18 cellular contexts compared by ENCODE assay signal in the genomic region with DNA sequence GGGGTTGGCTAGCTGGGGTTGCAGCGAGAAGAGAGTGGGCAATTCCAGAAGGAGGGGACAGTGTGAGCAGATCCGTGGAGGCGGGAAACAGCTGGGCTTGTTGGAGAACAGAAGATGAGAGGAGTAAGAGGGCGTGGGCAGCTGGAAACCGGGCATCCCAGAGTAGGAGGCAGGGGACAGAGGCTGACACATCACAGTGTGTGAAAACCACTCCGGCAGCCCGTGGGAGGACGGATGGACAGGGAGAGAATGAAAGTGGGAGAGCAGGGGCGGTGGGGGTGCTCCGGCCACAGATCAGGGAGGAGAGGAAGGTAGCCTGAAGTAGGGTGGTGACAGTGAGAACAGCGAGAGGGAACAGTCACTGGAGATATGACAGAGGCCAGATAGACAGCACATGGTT. TPM values are rescaled to one million over a fixed set of nuclear protein-coding genes. Genes with fewer than 3 reads are reported as not detected.
A peak's percentile ranks its signal among the peaks of the same experiment; 100 is the strongest.
DNase-seq lines count a peak whose midpoint lies in the region; ATAC-seq, FAIRE-seq and TF ChIP-seq lines count a peak whose summit lies in the region.
"Had no signal": no experiment of that assay in that cellular context is flagged by ENCODE, and none has a peak within 500 bp of the region (broad histone marks: within the 10 kb centered on the region; RNA-seq: fewer than 3 reads in every experiment).

No MANE protein-coding gene starts in this region.

- H2BK15ac ChIP-seq in neuronal stem cell (ENCODE audit: low read length), result no peak overlapping the region

- no peak for TF ChIP-seq RAD21 in K562 (CRISPR knock-in tag; conservative IDR thresholded peaks at IDR 0.05 in 1 of 2, IDR thresholded peaks at IDR 0.05 in 1 of 2)

- H3K4ac ChIP-seq in neuronal stem cell (ENCODE audit: low read length), result no peak overlapping the region

- no peak overlapping the region for H2BK5ac ChIP-seq in neuronal stem cell (ENCODE audit: low read length)

- BruUV-seq in mammary epithelial cell (replicated peaks; lab: Mats Ljungman, UMichigan) (no TSS peak), K562 (replicated peaks; lab: Mats Ljungman, UMichigan) (no TSS peak)

- dilution Hi-C loops in mammary epithelial cell (cut with HindIII; ENCODE audit: low sequenced_read_pairs), result no loop called here

- TF ChIP-seq EP300 in K562 (IDR thresholded peaks at IDR 0.05; ENCODE audit: low read length), result no peak

- POLR2A ChIA-PET in K562 (lab: Yijun Ruan, JAX), result no interaction called here

- H4K20me1 ChIP-seq in mammary epithelial cell (ENCODE audit: insufficient read depth, low read length), result no peaks in the 10 kb centered on the region
- H4K20me1 ChIP-seq in K562 (replicated peaks; ENCODE audit: control insufficient read depth, insufficient read depth, low read length), result no peaks in the 10 kb centered on the region

- H4K8ac ChIP-seq in neuronal stem cell (ENCODE audit: low read depth, low read length), result no peak overlapping the region

- intact Hi-C loops in mammary epithelial cell (cut with micrococcal nuclease) (no loop called here), breast epithelium (cut with DNase I; ENCODE audit: low total_unique reads) (no loop called here), K562 (cut with micrococcal nuclease) (no loop called here), testis (cut with DNase I; ENCODE audit: low total_unique reads) (no loop called here)

- CTCF ChIA-PET in mammary epithelial cell (lab: Charles Lee; ENCODE audit: low non-redundant PET) (no interaction called here), K562 (lab: Yijun Ruan, JAX; ENCODE audit: low intra/inter-chr PET ratio) (no interaction called here)

- H2AFZ ChIP-seq in mammary epithelial cell (ENCODE audit: low read depth, low read length) (peak overlapping the region; percentile 61), K562 (ENCODE audit: low read depth, low read length) (peak overlapping the region; percentile 88), neuronal stem cell (ENCODE audit: low read length) (peak overlapping the region; percentile 75)

- H3K79me1 ChIP-seq in neuronal stem cell (ENCODE audit: low read depth, low read length), result no peaks in the 10 kb centered on the region

- H3K79me2 ChIP-seq in mammary epithelial cell (ENCODE audit: insufficient read depth, low read length), result no peaks in the 10 kb centered on the region
- no peaks in the 10 kb centered on the region for H3K79me2 ChIP-seq in K562 (ENCODE audit: control insufficient read depth, insufficient read depth, low read length)

- H3K4me3 ChIP-seq in mammary epithelial cell (replicated peaks in 1 of 3; ENCODE audit: insufficient read depth in 1 of 3, low read depth in 2 of 3, low read length in 3 of 3), result no peak overlapping the region
- H3K4me3 ChIP-seq in breast epithelium, result no peak overlapping the region
- no peak overlapping the region for H3K4me3 ChIP-seq in K562
- no peak overlapping the region for H3K4me3 ChIP-seq in neuronal stem cell (ENCODE audit: low read length in 2 of 2)
- H3K4me3 ChIP-seq in testis, result no peak overlapping the region
- H3K4me3 ChIP-seq: HAP-1 had no signal

- no peak overlapping the region for H3K27ac ChIP-seq in mammary epithelial cell (ENCODE audit: insufficient read depth, low read depth, low read length)
- no peak overlapping the region for H3K27ac ChIP-seq in breast epithelium
- no peak overlapping the region for H3K27ac ChIP-seq in K562 (ENCODE audit: extremely low read depth, low read depth, low read length)
- no peak overlapping the region for H3K27ac ChIP-seq in neuronal stem cell (replicated peaks; ENCODE audit: low read length)
- no peak overlapping the region for H3K27ac ChIP-seq in testis
- H3K27ac ChIP-seq: C4-2B had no signal

- H3K27me3 ChIP-seq in mammary epithelial cell (ENCODE audit: insufficient read depth, low read length), result no peaks in the 10 kb centered on the region
- H3K27me3 ChIP-seq in breast epithelium, result no peaks in the 10 kb centered on the region
- H3K27me3 ChIP-seq in K562 (ENCODE audit: control insufficient read depth in 2 of 2, insufficient read depth in 2 of 2, low read length in 2 of 2), result peaks cover 0 to 10% of the 10 kb centered on the region in 2 experiments; a peak in 3 of 5 replicates
- peaks cover 0 to 29% (median 0%) of the 10 kb centered on the region in 3 experiments for H3K27me3 ChIP-seq in neuronal stem cell (ENCODE audit: control insufficient read depth in 3 of 3, insufficient read depth in 3 of 3, low read depth in 1 of 3, low read length in 3 of 3)
- H3K27me3 ChIP-seq in testis, result no peaks in the 10 kb centered on the region

- no peak overlapping the region for H4K91ac ChIP-seq in neuronal stem cell (ENCODE audit: low read depth, low read length, poor library complexity)

- H2BK120ac ChIP-seq in neuronal stem cell (ENCODE audit: low read depth, low read length), result no peak overlapping the region

- H3K23ac ChIP-seq in neuronal stem cell (ENCODE audit: low read depth, low read length, poor library complexity), result no peak overlapping the region

- 60% methylated on average over 5 of the region's 11 CpGs for WGBS in mammary epithelial cell (ENCODE audit: low coverage, missing lambda C conversion rate)
- 8% methylated on average over 10 of the region's 11 CpGs for WGBS in K562 (ENCODE audit: insufficient coverage, low coverage, missing lambda C conversion rate)
- no CpG with 5 or more reads among the region's 11 CpGs for WGBS in neuronal stem cell (ENCODE audit: extremely low coverage in 2 of 2, insufficient read length in 2 of 2, insufficient replicate concordance in 1 of 2), 2 donors
- WGBS in testis, 2 donors, result 38 to 44% methylated on average over 11 of the region's 11 CpGs

- H3K36me3 ChIP-seq in mammary epithelial cell (ENCODE audit: insufficient read depth, low read length), result no peaks in the 10 kb centered on the region
- H3K36me3 ChIP-seq in breast epithelium, result no peaks in the 10 kb centered on the region
- H3K36me3 ChIP-seq in K562 (ENCODE audit: control insufficient read depth, insufficient read depth, low read length), result no peaks in the 10 kb centered on the region
- no peaks in the 10 kb centered on the region for H3K36me3 ChIP-seq in neuronal stem cell (replicated peaks in 1 of 2; ENCODE audit: control insufficient read depth in 2 of 2, insufficient read depth in 2 of 2, low read length in 2 of 2)
- H3K36me3 ChIP-seq in testis (ENCODE audit: low read depth, missing control alignments), result no peaks in the 10 kb centered on the region
- H3K36me3 ChIP-seq: HAP-1 had no signal

- ATAC-seq in K562, result peak; percentile 48
- ATAC-seq in HG02885 (IDR thresholded peaks at IDR 0.05; ENCODE audit: poor library complexity, unreplicated experiment), result no peak

- H3K4me1 ChIP-seq in mammary epithelial cell (ENCODE audit: insufficient read depth, low read length) (peaks cover 2% of the 10 kb centered on the region), breast epithelium (no peaks in the 10 kb centered on the region), K562 (replicated peaks in 1 of 2; ENCODE audit: control insufficient read depth in 2 of 2, insufficient read depth in 2 of 2, low read length in 2 of 2) (peaks cover 7 to 17% of the 10 kb centered on the region in 2 experiments; a peak in 4 of 5 replicates), neuronal stem cell (ENCODE audit: control insufficient read depth in 2 of 2, insufficient read depth in 1 of 2, low read depth in 1 of 2, low read length in 2 of 2) (peaks cover 0 to 3% of the 10 kb centered on the region in 2 donors), testis (peaks cover 6% of the 10 kb centered on the region)
- H3K4me1 ChIP-seq: HAP-1 had no signal

- peak; percentile 52 for FAIRE-seq in K562 (lab: Jason Lieb, UNC)

- no peaks in the 10 kb centered on the region for H3K9me1 ChIP-seq in K562 (ENCODE audit: control insufficient read depth, insufficient read depth, low read length)

- TF ChIP-seq POLR2A in breast epithelium (IDR thresholded peaks at IDR 0.05) (no peak), K562 (conservative IDR thresholded peaks at IDR 0.05) (no peak), testis (IDR thresholded peaks at IDR 0.05) (no peak)

- DNase-seq in mammary epithelial cell (no peak), breast epithelium (ENCODE audit: low spot score in 2 of 2) (no peak), K562 (ENCODE audit: extremely low read depth in 1 of 4, low spot score in 3 of 4) (peak; percentile 21 to 45 (median 31)), neuronal stem cell (ENCODE audit: low spot score) (no peak), testis (peak; percentile 45), LoVo (ENCODE audit: low spot score) (no peak), dedifferentiated amniotic fluid mesenchymal stem cell (ENCODE audit: extremely low spot score) (no peak)
- DNase-seq: COR-L47, NCI-H1092 treated with DMSO at 0.1 percent for 48 hours, NCI-H1694, NCI-H345, NCI-H526 treated with DMSO at 0.1 percent for 48 hours had no signal

- no peak overlapping the region for H3K14ac ChIP-seq in neuronal stem cell (ENCODE audit: low read length)

- H3K18ac ChIP-seq in neuronal stem cell (ENCODE audit: low read length), result no peak overlapping the region

- in situ Hi-C loops in mammary epithelial cell (cut with MboI; ENCODE audit: low sequenced_read_pairs in 2 of 2) (loop anchor here (5.0 to 25.0 kb wide), 2 partner anchors 109 to 289 kb away; no protein-coding TSS in a partner anchor), K562 (cut with MboI) (loop anchor here (25.0 kb wide), 1 partner anchor 289 kb away; no protein-coding TSS in a partner anchor)

- no peak overlapping the region for H3K4me2 ChIP-seq in mammary epithelial cell (ENCODE audit: insufficient read depth, low read depth, low read length)
- peak overlapping the region; percentile 67 for H3K4me2 ChIP-seq in K562 (ENCODE audit: insufficient read depth, low read length)
- H3K4me2 ChIP-seq in neuronal stem cell (ENCODE audit: insufficient read depth, low read length, poor library complexity, severe bottlenecking), result no peak overlapping the region

- H2BK12ac ChIP-seq in neuronal stem cell (ENCODE audit: low read length), result no peak overlapping the region

- no peak overlapping the region for H2AK5ac ChIP-seq in neuronal stem cell (ENCODE audit: low read depth, low read length)

- H3K9ac ChIP-seq in mammary epithelial cell (ENCODE audit: insufficient read depth, low read length), result no peak overlapping the region
- H3K9ac ChIP-seq in K562 (ENCODE audit: insufficient read depth in 1 of 2, low read depth in 2 of 2, low read length in 2 of 2), result peak overlapping the region; percentile 44 to 84; a peak in 3 of 4 replicates
- no peak overlapping the region for H3K9ac ChIP-seq in neuronal stem cell (ENCODE audit: low read depth, low read length, poor library complexity)

- TF ChIP-seq CTCF in mammary epithelial cell (conservative IDR thresholded peaks at IDR 0.05 in 1 of 2, IDR thresholded peaks at IDR 0.05 in 1 of 2; ENCODE audit: extremely low read depth in 1 of 2, insufficient read depth in 1 of 2, low read depth in 1 of 2, low read length in 2 of 2), result no peak
- no peak for TF ChIP-seq CTCF in breast epithelium (IDR thresholded peaks at IDR 0.05)
- TF ChIP-seq CTCF in K562 (IDR thresholded peaks at IDR 0.05 in 2 of 3, conservative IDR thresholded peaks at IDR 0.05 in 1 of 3; ENCODE audit: insufficient read depth in 2 of 3, low read depth in 1 of 3, low read length in 3 of 3), result no peak
- no peak for TF ChIP-seq CTCF in testis (IDR thresholded peaks at IDR 0.05)

- H3K9me3 ChIP-seq in mammary epithelial cell (replicated peaks; ENCODE audit: insufficient read depth, low read length) (no peaks in the 10 kb centered on the region), breast epithelium (no peaks in the 10 kb centered on the region), K562 (replicated peaks; ENCODE audit: control insufficient read depth, insufficient read depth, low read depth, low read length) (no peaks in the 10 kb centered on the region), neuronal stem cell (replicated peaks in 1 of 2; ENCODE audit: control insufficient read depth in 2 of 2, insufficient read depth in 1 of 2, low read depth in 1 of 2, low read length in 2 of 2) (peaks cover 2% of the 10 kb centered on the region in 2 donors), testis (no peaks in the 10 kb centered on the region)
- H3K9me3 ChIP-seq: HAP-1 had no signal

RNA-seq across cellular contexts. Expression of a gene that starts 8.3 kb away (rescaled TPM):
- total RNA-seq in mammary epithelial cell (100 to 1,000 TPM; 124 to 213 TPM), breast epithelium (100 to 1,000 TPM; 157 to 206 (median 162) TPM), K562 (2014; rRNA removed) (364 and 393 TPM in 2 replicates), K562 (2014; rRNA removed; fragmentation: Illumina TruSeq; extraction: Trizol) (404 and 414 TPM in 2 replicates), K562 (2015; rRNA removed; fragmentation: Illumina TruSeq; extraction: Trizol) (327 and 358 TPM in 2 replicates), K562 (2021) (321 and 326 TPM in 2 replicates), testis (100 to 1,000 TPM; 156 to 188 TPM)
- polyA plus RNA-seq in mammary epithelial cell (325 TPM), K562 (2011; rRNA removed) (544 and 662 TPM in 2 replicates), K562 (2014; fragmentation: Illumina TruSeq; extraction: Trizol) (368 and 407 TPM in 2 replicates), K562 (2014; fragmentation: Nextera tagmentation; extraction: Ambion mirVana) (100 to 1,000 TPM; 940 to 978 TPM), K562 (2014; rRNA removed) (429 and 463 TPM in 2 replicates), testis (ENCODE audit: insufficient read depth, low read depth, low replicate concordance) (310 TPM)
- polyA minus RNA-seq in mammary epithelial cell, result 183 TPM
- total RNA-seq in K562 (2011; cell fraction: chromatin; rRNA removed; ENCODE audit: low replicate concordance), result 105 and 110 TPM in 2 replicates
- total RNA-seq in K562 (2011; cell fraction: nucleolus; rRNA removed), result 103 and 112 TPM in 2 replicates
- 100 and 107 TPM in 2 replicates for total RNA-seq in K562 (2011; cell fraction: nucleoplasm; rRNA removed)
- 461 and 577 TPM in 2 replicates for polyA plus RNA-seq in K562 (2011; cell fraction: cytosol; rRNA removed)
- 113 and 195 TPM in 2 replicates for polyA plus RNA-seq in K562 (2011; cell fraction: nucleus; rRNA removed)
- 238 and 428 TPM in 2 replicates for polyA plus RNA-seq in K562 (2012)
- polyA minus RNA-seq in K562 (2011; rRNA and poly(A)+ RNA removed), result 408 and 504 TPM in 2 replicates
- polyA minus RNA-seq in K562 (2011; cell fraction: cytosol; rRNA and poly(A)+ RNA removed), result 113 and 154 TPM in 2 replicates
- 48.2 and 82.0 TPM in 2 replicates for polyA minus RNA-seq in K562 (2011; cell fraction: nucleus; rRNA and poly(A)+ RNA removed)
- polyA plus RNA-seq in neuronal stem cell (2013, experiment 1 of 2), result 189 TPM
- polyA plus RNA-seq in neuronal stem cell (2013, experiment 2 of 2), result 189 TPM

RNA-seq across cellular contexts. Expression of a gene that starts 26.7 kb away (rescaled TPM):
- total RNA-seq in mammary epithelial cell (under 1 TPM; 0.50 to 0.52 TPM), breast epithelium (1 to 10 TPM in 2 of 3 donors, not detected in 1; 2.6 to 2.9 TPM), K562 (2014; rRNA removed) (not detected in 2 replicates), K562 (2014; rRNA removed; fragmentation: Illumina TruSeq; extraction: Trizol) (not detected in 2 replicates), K562 (2015; rRNA removed; fragmentation: Illumina TruSeq; extraction: Trizol) (not detected in 2 replicates), K562 (2021) (not detected in 2 replicates), testis (under 1 TPM; 0.31 to 0.74 TPM)
- polyA plus RNA-seq in mammary epithelial cell (0.10 TPM), K562 (2011; rRNA removed) (not detected in 2 replicates), K562 (2014; fragmentation: Illumina TruSeq; extraction: Trizol) (not detected in 2 replicates), K562 (2014; fragmentation: Nextera tagmentation; extraction: Ambion mirVana) (not detected), K562 (2014; rRNA removed) (not detected in 2 replicates), testis (ENCODE audit: insufficient read depth, low read depth, low replicate concordance) (1.5 TPM)
- not detected for polyA minus RNA-seq in mammary epithelial cell
- not detected in 2 replicates for total RNA-seq in K562 (2011; cell fraction: chromatin; rRNA removed; ENCODE audit: low replicate concordance)
- 0.17 TPM in 1 of 2 replicates, not detected in the other for total RNA-seq in K562 (2011; cell fraction: nucleolus; rRNA removed)
- not detected in 2 replicates for total RNA-seq in K562 (2011; cell fraction: nucleoplasm; rRNA removed)
- not detected in 2 replicates for polyA plus RNA-seq in K562 (2011; cell fraction: cytosol; rRNA removed)
- 0.28 TPM in 1 of 2 replicates, not detected in the other for polyA plus RNA-seq in K562 (2011; cell fraction: nucleus; rRNA removed)
- polyA plus RNA-seq in K562 (2012), result not detected in 2 replicates
- not detected in 2 replicates for polyA minus RNA-seq in K562 (2011; rRNA and poly(A)+ RNA removed)
- not detected in 2 replicates for polyA minus RNA-seq in K562 (2011; cell fraction: cytosol; rRNA and poly(A)+ RNA removed)
- not detected in 2 replicates for polyA minus RNA-seq in K562 (2011; cell fraction: nucleus; rRNA and poly(A)+ RNA removed)
- 0.54 TPM for polyA plus RNA-seq in neuronal stem cell (2013, experiment 1 of 2)
- 0.58 TPM for polyA plus RNA-seq in neuronal stem cell (2013, experiment 2 of 2)
- total RNA-seq: A172, HT1080, M059J had no signal

Comparison
In these comparisons a context has a peak if more than half of its experiments do, and no peak if none do; other contexts are left out.
1. DNase-seq: peak in K562 (4 of 4) and testis (single experiment); none in mammary epithelial cell (single experiment), breast epithelium (0 of 2), neuronal stem cell (single experiment), LoVo (single experiment) and dedifferentiated amniotic fluid mesenchymal stem cell (single experiment).
2. H3K9ac ChIP-seq: peak in K562 (2 of 2); none in mammary epithelial cell (single experiment) and neuronal stem cell (single experiment).
3. Peak in every context shown above with its lines, with median percentiles within 50 percentile points of each other: H2AFZ ChIP-seq.